In the genomic region with DNA sequence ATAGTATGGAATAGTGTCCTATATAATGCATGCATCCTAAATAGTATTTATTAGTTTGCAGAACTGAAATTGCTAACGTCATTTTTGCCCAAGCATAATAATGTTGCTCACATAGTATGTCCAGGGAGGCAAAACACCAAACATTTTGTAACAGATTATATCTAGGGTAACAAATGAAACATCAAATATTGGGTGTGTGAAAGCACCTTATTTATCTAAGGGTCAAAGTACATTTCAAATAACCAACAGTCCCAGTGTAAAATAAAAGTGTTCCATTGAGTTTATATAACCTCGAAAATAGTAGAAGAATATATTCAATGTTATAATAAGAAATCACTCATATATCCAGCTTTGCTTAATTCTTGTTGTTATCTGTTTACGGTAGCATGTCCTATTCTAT, we compare ENCODE assay signal across 33 cellular contexts.
DNase-seq lines count a peak whose midpoint lies in the region; ATAC-seq, FAIRE-seq and TF ChIP-seq lines count a peak whose summit lies in the region.
"Had no signal": no experiment of that assay in that cellular context is flagged by ENCODE, and none has a peak within 500 bp of the region (broad histone marks: within the 10 kb centered on the region; RNA-seq: fewer than 3 reads in every experiment).

No MANE protein-coding gene starts in this region.

- in situ Hi-C loops in HepG2 (cut with HindIII; ENCODE audit: extremely low pct_ligation_motif_present, low pct_unique_long_range_greater_than_20kb): no loop called here

- ATAC-seq in HepG2 (no peak), left lobe of liver (peak; percentile 40), right lobe of liver (peak; percentile 45 to 80 (median 68)), GM21619 (IDR thresholded peaks at IDR 0.05; ENCODE audit: unreplicated experiment) (no peak)
- ATAC-seq: A549; CD8-positive, alpha-beta T cell had no signal

- CTCF ChIA-PET in HepG2 (lab: Yijun Ruan, JAX; ENCODE audit: low intra/inter-chr PET ratio, low total read pairs): no interaction called here

- H3K27me3 ChIP-seq in liver (ENCODE audit: control insufficient read depth in 4 of 4, insufficient read depth in 4 of 4, low read length in 3 of 4) (no peaks in the 10 kb centered on the region), HepG2 (ENCODE audit: control insufficient read depth in 1 of 2, insufficient read depth in 2 of 2, low read length in 2 of 2) (no peaks in the 10 kb centered on the region), right lobe of liver (no peaks in the 10 kb centered on the region)
- H3K27me3 ChIP-seq: BE2C; BLaER1; BLaER1 treated with 17β-estradiol and CSF1 and Interleukin-3, amounts not matched to agents 10 nM and 100 nM had no signal

- POLR2A ChIA-PET in HepG2 (lab: Yijun Ruan, JAX): no interaction called here

- H3K27ac ChIP-seq in liver (ENCODE audit: low read depth in 1 of 2, low read length in 2 of 2): no peak overlapping the region
- no peak overlapping the region for H3K27ac ChIP-seq in HepG2 (ENCODE audit: extremely low read length, insufficient read depth, low read length)
- H3K27ac ChIP-seq in right lobe of liver: no peak overlapping the region
- no peak overlapping the region for H3K27ac ChIP-seq in substantia nigra (ENCODE audit: low read depth, low read length, poor library complexity, severe bottlenecking)
- H3K27ac ChIP-seq: 22Rv1; A549; BLaER1; BLaER1 treated with 17β-estradiol and CSF1 and Interleukin-3, amounts not matched to agents 10 nM and 100 nM; C4-2B had no signal

- no peak for TF ChIP-seq EP300 in HepG2 (IDR thresholded peaks at IDR 0.05; ENCODE audit: low read depth in 2 of 2, low read length in 2 of 2)
- TF ChIP-seq EP300 in HepG2 (CRISPR knock-in tag; IDR thresholded peaks at IDR 0.05; ENCODE audit: borderline replicate concordance): no peak

- H3K36me3 ChIP-seq in liver (ENCODE audit: control insufficient read depth in 4 of 4, insufficient read depth in 3 of 4, low read depth in 1 of 4, low read length in 3 of 4): no peaks in the 10 kb centered on the region
- H3K36me3 ChIP-seq in HepG2 (replicated peaks in 1 of 2; ENCODE audit: control insufficient read depth in 1 of 2, insufficient read depth in 2 of 2, low read length in 2 of 2): no peaks in the 10 kb centered on the region
- no peaks in the 10 kb centered on the region for H3K36me3 ChIP-seq in right lobe of liver
- H3K36me3 ChIP-seq: BE2C; BLaER1; BLaER1 treated with 17β-estradiol and CSF1 and Interleukin-3, amounts not matched to agents 10 nM and 100 nM had no signal

- no peak for DNase-seq in HepG2 (ENCODE audit: low spot score)
- DNase-seq in left lobe of liver (ENCODE audit: low spot score): no peak
- DNase-seq in right lobe of liver: no peak
- DNase-seq in substantia nigra (lab: John Stamatoyannopoulos, UW): no peak
- DNase-seq: 8988T; ACHN; AML-193; BE2C; C1 segment of cervical spinal cord; Caco-2; Calu3; CD4-positive, alpha-beta memory T cell; CD4-positive, alpha-beta T cell; CD4-positive, CD25-positive, alpha-beta regulatory T cell; CD8-positive, alpha-beta memory T cell; CD8-positive, alpha-beta T cell; COR-L47; DMS 273 treated with DMSO at 0.1 percent for 48 hours; DMS153; DMS53; DMS79; DMS79 treated with DMSO at 0.1 percent for 48 hours; DND-41; EL had no signal

- H2AFZ ChIP-seq in HepG2 (ENCODE audit: low read length): no peak overlapping the region

- intact Hi-C loops in HepG2 (cut with micrococcal nuclease; ENCODE audit: unreplicated experiment) (no loop called here), right lobe of liver (cut with DNase I) (no loop called here)

- H3K4me1 ChIP-seq in liver (ENCODE audit: control insufficient read depth in 4 of 4, insufficient read depth in 4 of 4, low read length in 3 of 4): peaks cover 0 to 5% (median 2%) of the 10 kb centered on the region in 4 donors
- no peaks in the 10 kb centered on the region for H3K4me1 ChIP-seq in HepG2 (ENCODE audit: insufficient read depth, low read length)
- H3K4me1 ChIP-seq in right lobe of liver: no peaks in the 10 kb centered on the region
- H3K4me1 ChIP-seq: A549; BE2C; BLaER1; BLaER1 treated with 17β-estradiol and CSF1 and Interleukin-3, amounts not matched to agents 10 nM and 100 nM; Caco-2 had no signal

- H3K9me3 ChIP-seq in liver (ENCODE audit: control insufficient read depth in 4 of 4, low read length in 3 of 4): no peaks in the 10 kb centered on the region
- no peaks in the 10 kb centered on the region for H3K9me3 ChIP-seq in HepG2 (ENCODE audit: low read length)
- H3K9me3 ChIP-seq in right lobe of liver: no peaks in the 10 kb centered on the region
- H3K9me3 ChIP-seq: A549; BE2C; BLaER1; BLaER1 treated with 17β-estradiol and CSF1 and Interleukin-3, amounts not matched to agents 10 nM and 100 nM; Caco-2 had no signal

- H3K4me2 ChIP-seq in HepG2 (ENCODE audit: low read depth, low read length): no peak overlapping the region
- H3K4me2 ChIP-seq: A549; BLaER1; BLaER1 treated with 17β-estradiol and CSF1 and Interleukin-3, amounts not matched to agents 10 nM and 100 nM had no signal

- no peak overlapping the region for H3K4me3 ChIP-seq in liver (ENCODE audit: low read depth in 1 of 3, low read length in 3 of 3)
- H3K4me3 ChIP-seq in HepG2 (replicated peaks in 1 of 3; ENCODE audit: insufficient read depth in 1 of 3, low read depth in 2 of 3, low read length in 3 of 3): no peak overlapping the region
- no peak overlapping the region for H3K4me3 ChIP-seq in right lobe of liver
- H3K4me3 ChIP-seq: A549; BLaER1; BLaER1 treated with 17β-estradiol and CSF1 and Interleukin-3, amounts not matched to agents 10 nM and 100 nM had no signal

- no peak overlapping the region for H3K9ac ChIP-seq in liver (ENCODE audit: low read depth in 1 of 2, low read length in 2 of 2)
- no peak overlapping the region for H3K9ac ChIP-seq in HepG2 (ENCODE audit: insufficient read depth, low read depth, low read length)
- H3K9ac ChIP-seq: BLaER1; BLaER1 treated with 17β-estradiol and CSF1 and Interleukin-3, amounts not matched to agents 10 nM and 100 nM had no signal

- WGBS in liver: 49% methylated on average over 3 of the region's 3 CpGs
- whole genome bisulfite sequencing in HepG2 (ENCODE audit: low lambda C conversion rate): 13% methylated on average over 3 of the region's 3 CpGs
- WGBS in right lobe of liver (ENCODE audit: insufficient coverage, low coverage, low lambda C conversion rate, missing lambda C conversion rate): 47% methylated on average over 3 of the region's 3 CpGs

- H3K79me2 ChIP-seq in HepG2 (ENCODE audit: insufficient read depth, low read length): no peaks in the 10 kb centered on the region

- H4K20me1 ChIP-seq in HepG2 (ENCODE audit: insufficient read depth, low read length): no peaks in the 10 kb centered on the region
- H4K20me1 ChIP-seq: BLaER1; BLaER1 treated with 17β-estradiol and CSF1 and Interleukin-3, amounts not matched to agents 10 nM and 100 nM had no signal

- TF ChIP-seq RAD21 in liver (IDR thresholded peaks at IDR 0.05): no peak
- no peak for TF ChIP-seq RAD21 in HepG2 (CRISPR knock-in tag; IDR thresholded peaks at IDR 0.05)

- TF ChIP-seq CTCF in liver (IDR thresholded peaks at IDR 0.05; ENCODE audit: low read depth, low read length, missing input control) (no peak), HepG2 (CRISPR knock-in tag; IDR thresholded peaks at IDR 0.05) (no peak), right lobe of liver (IDR thresholded peaks at IDR 0.05) (no peak)

- no TSS peak for BruUV-seq in HepG2 (replicated peaks; lab: Mats Ljungman, UMichigan)

- TF ChIP-seq POLR2A in HepG2 (IDR thresholded peaks at IDR 0.05; ENCODE audit: insufficient read depth in 1 of 2, low read depth in 2 of 2, low read length in 2 of 2) (no peak), right lobe of liver (IDR thresholded peaks at IDR 0.05) (no peak)

- no peak for FAIRE-seq in HepG2 (lab: Jason Lieb, UNC)
- FAIRE-seq: A204.1, A549, D721Med had no signal

TF ChIP-seq in liver, 16 proteins besides CTCF, POLR2A, EP300 and RAD21 (continues in another document):
- no peak for TF ChIP-seq RXRA (IDR thresholded peaks at IDR 0.05)
- TF ChIP-seq YY1 (IDR thresholded peaks at IDR 0.05): peak; percentile 13
- TF ChIP-seq, protein P1, sequence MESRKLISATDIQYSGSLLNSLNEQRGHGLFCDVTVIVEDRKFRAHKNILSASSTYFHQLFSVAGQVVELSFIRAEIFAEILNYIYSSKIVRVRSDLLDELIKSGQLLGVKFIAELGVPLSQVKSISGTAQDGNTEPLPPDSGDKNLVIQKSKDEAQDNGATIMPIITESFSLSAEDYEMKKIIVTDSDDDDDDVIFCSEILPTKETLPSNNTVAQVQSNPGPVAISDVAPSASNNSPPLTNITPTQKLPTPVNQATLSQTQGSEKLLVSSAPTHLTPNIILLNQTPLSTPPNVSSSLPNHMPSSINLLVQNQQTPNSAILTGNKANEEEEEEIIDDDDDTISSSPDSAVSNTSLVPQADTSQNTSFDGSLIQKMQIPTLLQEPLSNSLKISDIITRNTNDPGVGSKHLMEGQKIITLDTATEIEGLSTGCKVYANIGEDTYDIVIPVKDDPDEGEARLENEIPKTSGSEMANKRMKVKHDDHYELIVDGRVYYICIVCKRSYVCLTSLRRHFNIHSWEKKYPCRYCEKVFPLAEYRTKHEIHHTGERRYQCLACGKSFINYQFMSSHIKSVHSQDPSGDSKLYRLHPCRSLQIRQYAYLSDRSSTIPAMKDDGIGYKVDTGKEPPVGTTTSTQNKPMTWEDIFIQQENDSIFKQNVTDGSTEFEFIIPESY (IDR thresholded peaks at IDR 0.05): no peak
- no peak for TF ChIP-seq FOXA1 (IDR thresholded peaks at IDR 0.05)
- no peak for TF ChIP-seq GABPA (IDR thresholded peaks at IDR 0.05 in 1 of 2, conservative IDR thresholded peaks at IDR 0.05 in 1 of 2)

TF ChIP-seq in HepG2, 621 proteins besides CTCF, POLR2A, EP300 and RAD21:
- TF ChIP-seq, protein P2, sequence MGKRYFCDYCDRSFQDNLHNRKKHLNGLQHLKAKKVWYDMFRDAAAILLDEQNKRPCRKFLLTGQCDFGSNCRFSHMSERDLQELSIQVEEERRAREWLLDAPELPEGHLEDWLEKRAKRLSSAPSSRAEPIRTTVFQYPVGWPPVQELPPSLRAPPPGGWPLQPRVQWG (CRISPR knock-in tag; IDR thresholded peaks at IDR 0.05; ENCODE audit: borderline replicate concordance, low read depth): no peak
- TF ChIP-seq YY1 (IDR thresholded peaks at IDR 0.05; ENCODE audit: insufficient read depth, insufficient replicate concordance, low read depth, low read length): no peak
- TF ChIP-seq ZNF547 (CRISPR knock-in tag; IDR thresholded peaks at IDR 0.05): no peak
- TF ChIP-seq TCF7 (IDR thresholded peaks at IDR 0.05; ENCODE audit: low read depth): no peak
- TF ChIP-seq MAF1 (CRISPR knock-in tag; IDR thresholded peaks at IDR 0.05; ENCODE audit: borderline replicate concordance): no peak
- no peak for TF ChIP-seq ZNF367 (CRISPR knock-in tag; IDR thresholded peaks at IDR 0.05; ENCODE audit: borderline replicate concordance)
- no peak for TF ChIP-seq ZMYM2 (CRISPR knock-in tag; IDR thresholded peaks at IDR 0.05)
- TF ChIP-seq, protein P3, sequence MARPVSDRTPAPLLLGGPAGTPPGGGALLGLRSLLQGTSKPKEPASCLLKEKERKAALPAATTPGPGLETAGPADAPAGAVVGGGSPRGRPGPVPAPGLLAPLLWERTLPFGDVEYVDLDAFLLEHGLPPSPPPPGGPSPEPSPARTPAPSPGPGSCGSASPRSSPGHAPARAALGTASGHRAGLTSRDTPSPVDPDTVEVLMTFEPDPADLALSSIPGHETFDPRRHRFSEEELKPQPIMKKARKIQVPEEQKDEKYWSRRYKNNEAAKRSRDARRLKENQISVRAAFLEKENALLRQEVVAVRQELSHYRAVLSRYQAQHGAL (CRISPR knock-in tag; IDR thresholded peaks at IDR 0.05; ENCODE audit: not compliant biosample characterization): no peak

Comparison
In these comparisons a context has a peak if more than half of its experiments do, and no peak if none do; other contexts are left out.
1. ATAC-seq: peak in left lobe of liver (single experiment) and right lobe of liver (4 of 4); none in HepG2 (single experiment) and GM21619 (single experiment).